ENCODE assay signal across 8 cellular contexts in genomic region chr10:100827819-100828743, GRCh38.
DNase-seq lines count a peak whose midpoint lies in the region; ATAC-seq and TF ChIP-seq lines count a peak whose summit lies in the region.

No MANE protein-coding gene starts in this region.

- peaks cover 16% of the 10 kb centered on the region for H3K4me1 ChIP-seq in muscle layer of colon (ENCODE audit: insufficient read depth, low read length)

- H3K4me3 ChIP-seq in SK-N-MC (peak overlapping the region; percentile 51), coronary artery (peak overlapping the region; percentile 75), muscle layer of colon (ENCODE audit: low read depth in 1 of 2, low read length in 2 of 2) (peak overlapping the region; percentile 35 to 57)

- H3K9ac ChIP-seq in SK-N-MC (ENCODE audit: insufficient read length): no peak overlapping the region
- H3K9ac ChIP-seq in muscle layer of colon (ENCODE audit: low read length): no peak overlapping the region

- intact Hi-C loops in activated CD4-positive, alpha-beta T cell treated with anti-CD3 and anti-CD28 coated beads, Interleukin-2, amount 10 ng/mL, durations not matched to agents 24 days and 14 days (cut with micrococcal nuclease): loop anchor here (2.0 to 5.0 kb wide), 4 partner anchors 86 to 399 kb away; partner anchors contain the start of gene TLX1

- no peaks in the 10 kb centered on the region for H3K9me3 ChIP-seq in SK-N-MC (ENCODE audit: low read depth, low read length)
- no peaks in the 10 kb centered on the region for H3K9me3 ChIP-seq in muscle layer of colon (ENCODE audit: low read length)

- ATAC-seq in HG03565 (IDR thresholded peaks at IDR 0.05; ENCODE audit: unreplicated experiment): no peak
- no peak for ATAC-seq in HG02885 (IDR thresholded peaks at IDR 0.05; ENCODE audit: poor library complexity, unreplicated experiment)

- H3K4me1 Mint-ChIP-seq in activated CD4-positive, alpha-beta T cell treated with anti-CD3 and anti-CD28 coated beads, Interleukin-2, amount 10 ng/mL, durations not matched to agents 24 days and 14 days: peaks cover 24% of the 10 kb centered on the region

- no peak for TF ChIP-seq CTCF in coronary artery (IDR thresholded peaks at IDR 0.05)

- peaks cover 58 to 91% of the 10 kb centered on the region in 2 donors for H3K27me3 ChIP-seq in muscle layer of colon (ENCODE audit: control insufficient read depth in 1 of 2, insufficient read depth in 2 of 2, low read length in 2 of 2)

- H3K27ac ChIP-seq in SK-N-MC: no peak overlapping the region
- H3K27ac ChIP-seq in coronary artery: no peak overlapping the region
- H3K27ac ChIP-seq in muscle layer of colon (ENCODE audit: low read depth, low read length): no peak overlapping the region

- DNase-seq in activated CD4-positive, alpha-beta T cell treated with anti-CD3 and anti-CD28 coated beads, Interleukin-2, amount 10 ng/mL, durations not matched to agents 24 days and 14 days: peak; percentile 77
- DNase-seq in activated CD4-positive, alpha-beta T cell treated with anti-CD3 and anti-CD28 coated beads for 1 hour: no peak
- DNase-seq in SK-N-MC (ENCODE audit: low read depth, low spot score) (no peak), coronary artery (ENCODE audit: low spot score) (no peak), superior temporal gyrus (ENCODE audit: extremely low spot score) (no peak)

- no peaks in the 10 kb centered on the region for H3K36me3 ChIP-seq in SK-N-MC (ENCODE audit: insufficient read depth, low read length)
- H3K36me3 ChIP-seq in muscle layer of colon (ENCODE audit: insufficient read depth, low read length): no peaks in the 10 kb centered on the region

- H3K27me3 Mint-ChIP-seq in activated CD4-positive, alpha-beta T cell treated with anti-CD3 and anti-CD28 coated beads, Interleukin-2, amount 10 ng/mL, durations not matched to agents 24 days and 14 days: peaks cover 79% of the 10 kb centered on the region

- peak overlapping the region; percentile 85 for H3K4me3 Mint-ChIP-seq in activated CD4-positive, alpha-beta T cell treated with anti-CD3 and anti-CD28 coated beads, Interleukin-2, amount 10 ng/mL, durations not matched to agents 24 days and 14 days

- H3K36me3 Mint-ChIP-seq in activated CD4-positive, alpha-beta T cell treated with anti-CD3 and anti-CD28 coated beads, Interleukin-2, amount 10 ng/mL, durations not matched to agents 24 days and 14 days (ENCODE audit: low read depth): no peaks in the 10 kb centered on the region

- peak overlapping the region; percentile 52 for H3K27ac Mint-ChIP-seq in activated CD4-positive, alpha-beta T cell treated with anti-CD3 and anti-CD28 coated beads, Interleukin-2, amount 10 ng/mL, durations not matched to agents 24 days and 14 days

- no peaks in the 10 kb centered on the region for H3K9me3 Mint-ChIP-seq in activated CD4-positive, alpha-beta T cell treated with anti-CD3 and anti-CD28 coated beads, Interleukin-2, amount 10 ng/mL, durations not matched to agents 24 days and 14 days
